ENCODE assay signal across 8 cellular contexts in genomic region chr13:26377038-26377437, GRCh38.
A peak's percentile ranks its signal among the peaks of the same experiment; 100 is the strongest.
DNase-seq lines count a peak whose midpoint lies in the region; ATAC-seq, FAIRE-seq and TF ChIP-seq lines count a peak whose summit lies in the region.

No MANE protein-coding gene starts in this region.

- intact Hi-C loops in HepG2 (cut with micrococcal nuclease; ENCODE audit: unreplicated experiment), result loop anchor here (10.0 kb wide), 1 partner anchor 118 kb away; no protein-coding TSS in a partner anchor

- no peak overlapping the region for H2AFZ ChIP-seq in HepG2 (ENCODE audit: low read length)

- no peaks in the 10 kb centered on the region for H3K27me3 ChIP-seq in HepG2 (ENCODE audit: control insufficient read depth in 1 of 2, insufficient read depth in 2 of 2, low read length in 2 of 2)

- no peak overlapping the region for H3K4me2 ChIP-seq in HepG2 (ENCODE audit: low read depth, low read length)

- H3K27me3 Mint-ChIP-seq in activated CD8-positive, alpha-beta T cell treated with anti-CD3 and anti-CD28 coated beads, Interleukin-2, amount 10 ng/mL, durations not matched to agents 7 days and 5 days (ENCODE audit: low read depth), result no peaks in the 10 kb centered on the region

- no peaks in the 10 kb centered on the region for H4K20me1 ChIP-seq in HepG2 (ENCODE audit: insufficient read depth, low read length)

- H3K4me3 ChIP-seq in HepG2 (replicated peaks in 1 of 3; ENCODE audit: insufficient read depth in 1 of 3, low read depth in 2 of 3, low read length in 3 of 3), result no peak overlapping the region

- peaks cover 14% of the 10 kb centered on the region for H3K4me1 Mint-ChIP-seq in activated CD8-positive, alpha-beta T cell treated with anti-CD3 and anti-CD28 coated beads, Interleukin-2, amount 10 ng/mL, durations not matched to agents 7 days and 5 days (ENCODE audit: low read depth)

- CTCF ChIA-PET in activated CD8-positive, alpha-beta T cell treated with anti-CD3 and anti-CD28 coated beads, Interleukin-2, amount 10 ng/mL, durations not matched to agents 7 days and 5 days (lab: Charles Lee), result interaction anchor here (0.8 to 1.3 kb wide), 2 partner anchors 10 to 321 kb away, joined by 3 read pairs; no protein-coding TSS in a partner anchor
- CTCF ChIA-PET in HepG2 (lab: Yijun Ruan, JAX; ENCODE audit: low intra/inter-chr PET ratio, low total read pairs), result interaction anchor here (0.7 kb wide), 1 partner anchor 321 kb away, joined by 3 read pairs; no protein-coding TSS in a partner anchor

- TF ChIP-seq EP300 in HepG2 (IDR thresholded peaks at IDR 0.05; ENCODE audit: low read depth in 2 of 2, low read length in 2 of 2) (no peak), HepG2 (CRISPR knock-in tag; IDR thresholded peaks at IDR 0.05; ENCODE audit: borderline replicate concordance) (no peak)

- no peak overlapping the region for H3K4me3 Mint-ChIP-seq in activated CD8-positive, alpha-beta T cell treated with anti-CD3 and anti-CD28 coated beads, Interleukin-2, amount 10 ng/mL, durations not matched to agents 7 days and 5 days

- DNase-seq in EH (ENCODE audit: low read depth) (peak; percentile 33), HS-27A (ENCODE audit: low read depth) (peak; percentile 2), HepG2 (ENCODE audit: low spot score) (peak; percentile 28), DMS79 (lab: John Stamatoyannopoulos, UW) (no peak)
- peak; percentile 22 for DNase-seq in activated CD8-positive, alpha-beta T cell treated with anti-CD3 and anti-CD28 coated beads, Interleukin-2, amount 10 ng/mL, durations not matched to agents 7 days and 5 days

- H3K36me3 Mint-ChIP-seq in activated CD8-positive, alpha-beta T cell treated with anti-CD3 and anti-CD28 coated beads, Interleukin-2, amount 10 ng/mL, durations not matched to agents 7 days and 5 days (ENCODE audit: low read depth), result no peaks in the 10 kb centered on the region

- no peak overlapping the region for H3K9ac ChIP-seq in HepG2 (ENCODE audit: insufficient read depth, low read depth, low read length)

- H3K9me3 ChIP-seq in HepG2 (ENCODE audit: low read length), result no peaks in the 10 kb centered on the region

- FAIRE-seq in HepG2 (lab: Jason Lieb, UNC), result no peak

- TF ChIP-seq POLR2A in HepG2 (IDR thresholded peaks at IDR 0.05; ENCODE audit: insufficient read depth in 1 of 2, low read depth in 2 of 2, low read length in 2 of 2), result no peak

- H3K27ac Mint-ChIP-seq in activated CD8-positive, alpha-beta T cell treated with anti-CD3 and anti-CD28 coated beads, Interleukin-2, amount 10 ng/mL, durations not matched to agents 7 days and 5 days, result no peak overlapping the region

- no peaks in the 10 kb centered on the region for H3K79me2 ChIP-seq in HepG2 (ENCODE audit: insufficient read depth, low read length)

- no peak overlapping the region for H3K27ac ChIP-seq in HepG2 (ENCODE audit: extremely low read length, insufficient read depth, low read length)

- peak; percentile 30; the same call in 1 of the 2 replicates for TF ChIP-seq RAD21 in HepG2 (CRISPR knock-in tag; IDR thresholded peaks at IDR 0.05)

- ATAC-seq in activated CD8-positive, alpha-beta T cell treated with anti-CD3 and anti-CD28 coated beads, Interleukin-2, amount 10 ng/mL, durations not matched to agents 7 days and 5 days, result peak; percentile 42
- ATAC-seq in HepG2 (peak; percentile 90), HG02642 (IDR thresholded peaks at IDR 0.05; ENCODE audit: poor library complexity, unreplicated experiment) (no peak), GM18867 (IDR thresholded peaks at IDR 0.05; ENCODE audit: unreplicated experiment) (no peak), GM18502 (IDR thresholded peaks at IDR 0.05; ENCODE audit: poor library complexity, unreplicated experiment) (no peak)

- TF ChIP-seq CTCF in HepG2 (CRISPR knock-in tag; IDR thresholded peaks at IDR 0.05), result peak; percentile 32; the same call in 1 of the 2 replicates

- no peaks in the 10 kb centered on the region for H3K36me3 ChIP-seq in HepG2 (replicated peaks in 1 of 2; ENCODE audit: control insufficient read depth in 1 of 2, insufficient read depth in 2 of 2, low read length in 2 of 2)

- in situ Hi-C loops in HepG2 (cut with HindIII; ENCODE audit: extremely low pct_ligation_motif_present, low pct_unique_long_range_greater_than_20kb), result no loop called here

- H3K9me3 Mint-ChIP-seq in activated CD8-positive, alpha-beta T cell treated with anti-CD3 and anti-CD28 coated beads, Interleukin-2, amount 10 ng/mL, durations not matched to agents 7 days and 5 days (ENCODE audit: insufficient read depth), result no peaks in the 10 kb centered on the region

- no TSS peak for BruUV-seq in HepG2 (replicated peaks; lab: Mats Ljungman, UMichigan)

- POLR2A ChIA-PET in activated CD8-positive, alpha-beta T cell treated with anti-CD3 and anti-CD28 coated beads, Interleukin-2, amount 10 ng/mL, durations not matched to agents 7 days and 5 days (lab: Charles Lee), result no interaction called here
- POLR2A ChIA-PET in HepG2 (lab: Yijun Ruan, JAX), result no interaction called here

- H3K4me1 ChIP-seq in HepG2 (ENCODE audit: insufficient read depth, low read length), result no peaks in the 10 kb centered on the region

TF ChIP-seq in HepG2, 621 proteins besides CTCF, POLR2A, EP300 and RAD21:
- TF ChIP-seq SMC3 (IDR thresholded peaks at IDR 0.05; ENCODE audit: low read length) (peak; percentile 39; the same call in 1 of the 2 replicates), HINFP (CRISPR knock-in tag; IDR thresholded peaks at IDR 0.05; ENCODE audit: low read depth) (no peak), STAG1 (CRISPR knock-in tag; IDR thresholded peaks at IDR 0.05) (peak; percentile 41)

Comparison
In these comparisons a context has a peak if more than half of its experiments do, and no peak if none do; other contexts are left out.
1. ATAC-seq: peak in activated CD8-positive, alpha-beta T cell treated with anti-CD3 and anti-CD28 coated beads, Interleukin-2, amount 10 ng/mL, durations not matched to agents 7 days and 5 days (single experiment) and HepG2 (single experiment); none in HG02642 (single experiment), GM18867 (single experiment) and GM18502 (single experiment).